In genomic region chr17:21702521-21702920, GRCh38 we compare ENCODE assay signal across 6 cellular contexts. TPM values are rescaled to one million over a fixed set of nuclear protein-coding genes. Genes with fewer than 3 reads are reported as not detected.
"Had no signal": no experiment of that assay in that cellular context is flagged by ENCODE, and none has a peak within 500 bp of the region (broad histone marks: within the 10 kb centered on the region; RNA-seq: fewer than 3 reads in every experiment).

No MANE protein-coding gene starts in this region.

RNA-seq across cellular contexts. Expression of gene KCNJ18, which starts 10.2 kb away (rescaled TPM):
- total RNA-seq: GM23248, GM23338, H1, H7, H9, HFFc6 had no signal
- polyA plus RNA-seq: GM23248, GM23338, H1 had no signal
